17 cellular contexts compared by ENCODE assay signal in the genomic region with DNA sequence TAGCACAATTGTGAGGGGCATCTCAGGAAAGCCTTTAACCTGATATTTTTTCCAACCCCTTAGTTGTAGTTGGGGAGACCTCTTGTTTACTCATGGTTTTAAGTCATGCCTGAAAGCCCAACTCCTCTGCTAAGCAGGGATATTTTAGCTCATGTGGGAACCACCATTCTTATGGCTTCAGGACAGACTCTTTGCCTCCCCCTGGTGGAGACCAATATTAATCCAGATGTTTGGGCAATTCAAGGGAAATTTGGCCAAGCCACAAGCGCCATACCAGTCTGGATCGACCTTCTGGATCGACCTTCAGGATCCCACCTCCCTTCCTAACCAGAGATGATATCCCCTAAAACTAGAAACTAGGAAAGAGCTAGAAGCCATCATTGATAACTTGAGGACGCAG.
A peak's percentile ranks its signal among the peaks of the same experiment; 100 is the strongest.
DNase-seq lines count a peak whose midpoint lies in the region; ATAC-seq, FAIRE-seq and TF ChIP-seq lines count a peak whose summit lies in the region.
"Had no signal": no experiment of that assay in that cellular context is flagged by ENCODE, and none has a peak within 500 bp of the region (broad histone marks: within the 10 kb centered on the region; RNA-seq: fewer than 3 reads in every experiment).

No MANE protein-coding gene starts in this region.

- no peak overlapping the region for H2BK120ac ChIP-seq in H1 (replicated peaks; ENCODE audit: low read depth, low read length)

- no peaks in the 10 kb centered on the region for H3K4me1 ChIP-seq in H1 (replicated peaks in 1 of 4; ENCODE audit: control insufficient read depth in 3 of 4, insufficient read depth in 4 of 4, low read length in 3 of 4)

- H2BK20ac ChIP-seq in H1 (ENCODE audit: low read length) = no peak overlapping the region

- no peak for TF ChIP-seq POLR2A in H1 (IDR thresholded peaks at IDR 0.05; ENCODE audit: control extremely low read depth in 1 of 2, low read depth in 2 of 2, low read length in 2 of 2)

- H2AFZ ChIP-seq in H1 (ENCODE audit: low read length) = no peak overlapping the region

- no peak overlapping the region for H2AK5ac ChIP-seq in H1 (ENCODE audit: low read depth, low read length)

- H3K9ac ChIP-seq in H1 (replicated peaks in 1 of 4; ENCODE audit: extremely low read depth in 1 of 4, low read depth in 3 of 4, low read length in 3 of 4) = no peak overlapping the region

- H3K23me2 ChIP-seq in H1 (ENCODE audit: low read depth, low read length) = no peaks in the 10 kb centered on the region

- H3K9me3 ChIP-seq in H1 (ENCODE audit: insufficient read depth in 2 of 2, low read depth in 1 of 2, low read length in 1 of 2) = peaks cover 0 to 3% of the 10 kb centered on the region in 2 experiments; a peak in 1 of 4 replicates

- CTCF ChIA-PET in H1 (lab: Charles Lee; ENCODE audit: partially characterized antibody) = interaction anchor here (0.9 to 1.3 kb wide), 6 partner anchors 10 to 134 kb away, joined by 3 to 5 read pairs (median 3); no protein-coding TSS in a partner anchor

- peaks cover 0 to 2% (median 0%) of the 10 kb centered on the region in 4 experiments; a peak in 1 of 7 replicates for H3K27me3 ChIP-seq in H1 (replicated peaks in 1 of 4; ENCODE audit: control insufficient read depth in 3 of 4, extremely low read depth in 1 of 4, insufficient read depth in 3 of 4, low read length in 3 of 4)

- TF ChIP-seq EP300 in H1 (IDR thresholded peaks at IDR 0.05; ENCODE audit: borderline replicate concordance in 1 of 2, low read depth in 2 of 2, low read length in 2 of 2) = no peak

- no peaks in the 10 kb centered on the region for H4K20me1 ChIP-seq in H1 (replicated peaks in 1 of 2; ENCODE audit: control insufficient read depth in 1 of 2, insufficient read depth in 2 of 2, low read length in 2 of 2)

- DNase-seq in NCI-H460 (ENCODE audit: extremely low read depth, low read depth) (peak; percentile 7), H1 (ENCODE audit: low read depth in 1 of 2, low spot score in 2 of 2) (no peak), 8988T (no peak), NCI-H187 (lab: John Stamatoyannopoulos, UW) (no peak)
- DNase-seq in activated CD4-positive, CD25-positive, alpha-beta regulatory T cell (lab: John Stamatoyannopoulos, UW) = no peak
- DNase-seq: activated CD8-positive, alpha-beta memory T cell treated with anti-CD3 and anti-CD28 coated beads, Interleukin-2, amount 50 U/mL, for 4 hours; GDM1; immature natural killer cell; mucosa of descending colon; NCI-H2081 treated with DMSO at 0.1 percent for 48 hours; stimulated activated CD4-positive, alpha-beta T cell treated with anti-CD3 and anti-CD28 coated beads, Interleukin-4, amount 100 ng/mL, for 24 hours; stimulated activated naive CD4-positive, alpha-beta T cell treated with Interleukin-2 at 50 U/mL for 16 hours had no signal

- no peak overlapping the region for H3K56ac ChIP-seq in H1 (replicated peaks; ENCODE audit: insufficient read length, low read depth, low read length)

- TF ChIP-seq CTCF in 22Rv1 (IDR thresholded peaks at IDR 0.05) (peak; percentile 77), GM12873 (IDR thresholded peaks at IDR 0.05; ENCODE audit: insufficient read depth, low read depth, low read length, missing control alignments) (peak; percentile 45), H1 (IDR thresholded peaks at IDR 0.05; ENCODE audit: control extremely low read depth in 1 of 3, insufficient read depth in 1 of 3, low read depth in 1 of 3, low read length in 3 of 3) (peak; percentile 3 to 62 (median 23); a peak in 3 of 4 replicates)

- H3K27ac ChIP-seq in 22Rv1 (no peak overlapping the region), H1 (ENCODE audit: low read depth, low read length) (no peak overlapping the region)
- H3K27ac ChIP-seq: RWPE1 had no signal

- H3K79me2 ChIP-seq in H1 (ENCODE audit: control insufficient read depth in 1 of 2, insufficient read depth in 2 of 2, low read length in 2 of 2) = no peaks in the 10 kb centered on the region

- H4K91ac ChIP-seq in H1 (replicated peaks; ENCODE audit: insufficient read length, low read length) = no peak overlapping the region

- H3K4me2 ChIP-seq in H1 (ENCODE audit: insufficient read depth in 1 of 2, low read depth in 2 of 2, low read length in 2 of 2) = no peak overlapping the region

- no peak overlapping the region for H3K4me3 ChIP-seq in H1 (ENCODE audit: extremely low read depth in 1 of 4, insufficient read depth in 2 of 4, low read depth in 3 of 4, low read length in 4 of 4)
- H3K4me3 ChIP-seq: mucosa of descending colon had no signal

- 94% methylated on average over 4 of the region's 4 CpGs; no CpG with 5 or more reads in 1 of the 2 experiments for whole genome bisulfite sequencing in H1 (ENCODE audit: extremely low coverage in 1 of 2, insufficient coverage in 1 of 2, insufficient read length in 1 of 2, insufficient replicate concordance in 2 of 2, low coverage in 1 of 2, low lambda C conversion rate in 2 of 2, missing lambda C conversion rate in 1 of 2), 2 experiments

- H3K18ac ChIP-seq in H1 (ENCODE audit: extremely low read depth, low read length) = no peak overlapping the region

- no peak overlapping the region for H2BK12ac ChIP-seq in H1 (ENCODE audit: low read depth, low read length)

- no peaks in the 10 kb centered on the region for H3K36me3 ChIP-seq in H1 (ENCODE audit: control insufficient read depth in 2 of 4, insufficient read depth in 4 of 4, low read length in 3 of 4)

- H3K79me1 ChIP-seq in H1 (ENCODE audit: low read depth, low read length) = no peaks in the 10 kb centered on the region

- no peak overlapping the region for H3K14ac ChIP-seq in H1 (ENCODE audit: insufficient read length)

- H3K23ac ChIP-seq in H1 (ENCODE audit: insufficient read length) = no peak overlapping the region

- POLR2A ChIA-PET in H1 (lab: Charles Lee; ENCODE audit: partially characterized antibody) = no interaction called here

- H4K5ac ChIP-seq in H1 (ENCODE audit: insufficient read length, low read depth, low read length) = no peak overlapping the region

- peak; percentile 47 to 51; a peak in 3 of 4 replicates for TF ChIP-seq RAD21 in H1 (IDR thresholded peaks at IDR 0.05 in 1 of 2, conservative IDR thresholded peaks at IDR 0.05 in 1 of 2; ENCODE audit: low read depth in 2 of 2, low read length in 2 of 2)

- FAIRE-seq in H1 (lab: Jason Lieb, UNC) = no peak

- H4K8ac ChIP-seq in H1 (ENCODE audit: extremely low read depth, insufficient read depth, low read length) = no peak overlapping the region

- H3K4ac ChIP-seq in H1 (replicated peaks; ENCODE audit: insufficient read length, low read depth, low read length) = no peak overlapping the region

- ATAC-seq in GM21528 (IDR thresholded peaks at IDR 0.05; ENCODE audit: low FRiP score, unreplicated experiment) = no peak
- ATAC-seq: activated naive CD4-positive, alpha-beta T cell treated with anti-CD3 and anti-CD28 coated beads, Interleukin-2, amount 50 U/mL, for 72 hours; mucosa of descending colon had no signal

- H2BK5ac ChIP-seq in H1 (ENCODE audit: low read depth, low read length) = no peak overlapping the region

- no peak overlapping the region for H2BK15ac ChIP-seq in H1 (ENCODE audit: low read length)

TF ChIP-seq in H1, 55 proteins besides CTCF, POLR2A, EP300 and RAD21:
- TF ChIP-seq CHD1 (IDR thresholded peaks at IDR 0.05; ENCODE audit: low read depth, low read length) = no peak
- TF ChIP-seq, protein P1, sequence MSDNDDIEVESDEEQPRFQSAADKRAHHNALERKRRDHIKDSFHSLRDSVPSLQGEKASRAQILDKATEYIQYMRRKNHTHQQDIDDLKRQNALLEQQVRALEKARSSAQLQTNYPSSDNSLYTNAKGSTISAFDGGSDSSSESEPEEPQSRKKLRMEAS (IDR thresholded peaks at IDR 0.05) = no peak
- no peak for TF ChIP-seq HDAC2 (IDR thresholded peaks at IDR 0.05; ENCODE audit: borderline replicate concordance in 1 of 2, low read depth in 2 of 2, low read length in 2 of 2)
- 0 out of 2 replicates have a peak, but pooled peaks have one; percentile 8 for TF ChIP-seq YY1 (IDR thresholded peaks at IDR 0.05; ENCODE audit: low read depth, low read length)
- TF ChIP-seq CHD2 (IDR thresholded peaks at IDR 0.05; ENCODE audit: low read length) = no peak
- TF ChIP-seq, protein P2, sequence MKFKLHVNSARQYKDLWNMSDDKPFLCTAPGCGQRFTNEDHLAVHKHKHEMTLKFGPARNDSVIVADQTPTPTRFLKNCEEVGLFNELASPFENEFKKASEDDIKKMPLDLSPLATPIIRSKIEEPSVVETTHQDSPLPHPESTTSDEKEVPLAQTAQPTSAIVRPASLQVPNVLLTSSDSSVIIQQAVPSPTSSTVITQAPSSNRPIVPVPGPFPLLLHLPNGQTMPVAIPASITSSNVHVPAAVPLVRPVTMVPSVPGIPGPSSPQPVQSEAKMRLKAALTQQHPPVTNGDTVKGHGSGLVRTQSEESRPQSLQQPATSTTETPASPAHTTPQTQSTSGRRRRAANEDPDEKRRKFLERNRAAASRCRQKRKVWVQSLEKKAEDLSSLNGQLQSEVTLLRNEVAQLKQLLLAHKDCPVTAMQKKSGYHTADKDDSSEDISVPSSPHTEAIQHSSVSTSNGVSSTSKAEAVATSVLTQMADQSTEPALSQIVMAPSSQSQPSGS (IDR thresholded peaks at IDR 0.05; ENCODE audit: low read length) = no peak
- no peak for TF ChIP-seq GTF2F1 (IDR thresholded peaks at IDR 0.05; ENCODE audit: borderline replicate concordance, low read depth, low read length)

Comparison
In these comparisons a context has a peak if more than half of its experiments do, and no peak if none do; other contexts are left out.
1. CTCF ChIP-seq: peak in every context shown above with its lines; median percentile 77 in 22Rv1; 45 in GM12873; 23 in H1.